ENCODE assay signal across 8 cellular contexts in genomic region chr17:29579866-29580771, GRCh38. TPM values are rescaled to one million over a fixed set of nuclear protein-coding genes. Genes with fewer than 3 reads are reported as not detected.
DNase-seq lines count a peak whose midpoint lies in the region; ATAC-seq, FAIRE-seq and TF ChIP-seq lines count a peak whose summit lies in the region.

No MANE protein-coding gene starts in this region.

- no peak for TF ChIP-seq POLR2A in H1 (IDR thresholded peaks at IDR 0.05; ENCODE audit: control extremely low read depth in 1 of 2, low read depth in 2 of 2, low read length in 2 of 2)

- CTCF ChIA-PET in activated CD8-positive, alpha-beta memory T cell treated with anti-CD3 and anti-CD28 coated beads, Interleukin-2, amount 10 ng/mL, durations not matched to agents 7 days and 5 days (lab: Charles Lee): interaction anchor here (0.8 to 24.4 kb wide), 9 partner anchors 8 to 351 kb away, joined by 3 to 458 read pairs (median 6); partner anchors contain the start of genes ABHD15, ANKRD13B, CORO6 and TP53I13
- CTCF ChIA-PET in H1 (lab: Charles Lee; ENCODE audit: partially characterized antibody): interaction anchor here (0.7 to 15.3 kb wide), 18 partner anchors 8 to 513 kb away, joined by 3 to 193 read pairs (median 5); partner anchors contain the start of genes ABHD15, ANKRD13B, CORO6 and TP53I13

- no peak for TF ChIP-seq EP300 in H1 (IDR thresholded peaks at IDR 0.05; ENCODE audit: borderline replicate concordance in 1 of 2, low read depth in 2 of 2, low read length in 2 of 2)

- no peak overlapping the region for H3K4ac ChIP-seq in H1 (replicated peaks; ENCODE audit: insufficient read length, low read depth, low read length)

- H3K4me2 ChIP-seq in H1 (ENCODE audit: insufficient read depth in 1 of 2, low read depth in 2 of 2, low read length in 2 of 2): no peak overlapping the region

- no peaks in the 10 kb centered on the region for H3K23me2 ChIP-seq in H1 (ENCODE audit: low read depth, low read length)

- H3K23ac ChIP-seq in H1 (ENCODE audit: insufficient read length): no peak overlapping the region

- no peak overlapping the region for H3K18ac ChIP-seq in H1 (ENCODE audit: extremely low read depth, low read length)

- peak; percentile 99 for FAIRE-seq in H1 (lab: Jason Lieb, UNC)

- no peaks in the 10 kb centered on the region for H3K9me3 Mint-ChIP-seq in activated CD8-positive, alpha-beta memory T cell treated with anti-CD3 and anti-CD28 coated beads, Interleukin-2, amount 10 ng/mL, durations not matched to agents 7 days and 5 days (ENCODE audit: low read depth)
- no peaks in the 10 kb centered on the region for H3K9me3 Mint-ChIP-seq in stimulated activated effector memory CD8-positive, alpha-beta T cell treated with anti-CD3 and anti-CD28 coated beads, Interleukin-12 subunit alpha, Interleukin-12 subunit beta, amount 100 ng/mL, for 72 hours

- H3K27ac Mint-ChIP-seq in activated CD8-positive, alpha-beta memory T cell treated with anti-CD3 and anti-CD28 coated beads, Interleukin-2, amount 10 ng/mL, durations not matched to agents 7 days and 5 days: peak overlapping the region; percentile 55
- H3K27ac Mint-ChIP-seq in stimulated activated effector memory CD8-positive, alpha-beta T cell treated with anti-CD3 and anti-CD28 coated beads, Interleukin-12 subunit alpha, Interleukin-12 subunit beta, amount 100 ng/mL, for 72 hours: peak overlapping the region; percentile 36

- no peak overlapping the region for H3K27ac ChIP-seq in H1 (ENCODE audit: low read depth, low read length)

- no peak overlapping the region for H3K4me3 Mint-ChIP-seq in activated CD8-positive, alpha-beta memory T cell treated with anti-CD3 and anti-CD28 coated beads, Interleukin-2, amount 10 ng/mL, durations not matched to agents 7 days and 5 days
- H3K4me3 Mint-ChIP-seq in stimulated activated effector memory CD8-positive, alpha-beta T cell treated with anti-CD3 and anti-CD28 coated beads, Interleukin-12 subunit alpha, Interleukin-12 subunit beta, amount 100 ng/mL, for 72 hours: no peak overlapping the region

- H3K27me3 ChIP-seq in H1 (replicated peaks in 1 of 4; ENCODE audit: control insufficient read depth in 3 of 4, extremely low read depth in 1 of 4, insufficient read depth in 3 of 4, low read length in 3 of 4): no peaks in the 10 kb centered on the region

- TF ChIP-seq CTCF in H1 (IDR thresholded peaks at IDR 0.05; ENCODE audit: control extremely low read depth in 1 of 3, insufficient read depth in 1 of 3, low read depth in 1 of 3, low read length in 3 of 3): peak; percentile 90 to 99 (median 98)

- H4K8ac ChIP-seq in H1 (ENCODE audit: extremely low read depth, insufficient read depth, low read length): no peak overlapping the region

- H2BK120ac ChIP-seq in H1 (replicated peaks; ENCODE audit: low read depth, low read length): no peak overlapping the region

- H3K36me3 ChIP-seq in H1 (ENCODE audit: control insufficient read depth in 2 of 4, insufficient read depth in 4 of 4, low read length in 3 of 4): peaks cover 8 to 26% (median 14%) of the 10 kb centered on the region in 4 experiments; a peak in 6 of 8 replicates

- H2BK12ac ChIP-seq in H1 (ENCODE audit: low read depth, low read length): no peak overlapping the region

- 74% methylated on average over 15 of the region's 15 CpGs; no CpG with 5 or more reads in 1 of the 2 experiments for WGBS in H1 (ENCODE audit: extremely low coverage in 1 of 2, insufficient coverage in 1 of 2, insufficient read length in 1 of 2, insufficient replicate concordance in 2 of 2, low coverage in 1 of 2, low lambda C conversion rate in 2 of 2, missing lambda C conversion rate in 1 of 2), 2 experiments

- H3K9ac ChIP-seq in H1 (replicated peaks in 1 of 4; ENCODE audit: extremely low read depth in 1 of 4, low read depth in 3 of 4, low read length in 3 of 4): no peak overlapping the region

- POLR2A ChIA-PET in H1 (lab: Charles Lee; ENCODE audit: partially characterized antibody): interaction anchor here (1.0 to 5.1 kb wide), 3 partner anchors 12 to 17 kb away, joined by 3 to 19 read pairs (median 4); partner anchors contain the start of gene ANKRD13B

- no peaks in the 10 kb centered on the region for H3K9me3 ChIP-seq in H1 (ENCODE audit: insufficient read depth in 2 of 2, low read depth in 1 of 2, low read length in 1 of 2)

- peaks cover 0 to 13% of the 10 kb centered on the region in 2 experiments for H4K20me1 ChIP-seq in H1 (replicated peaks in 1 of 2; ENCODE audit: control insufficient read depth in 1 of 2, insufficient read depth in 2 of 2, low read length in 2 of 2)

- H3K79me1 ChIP-seq in H1 (ENCODE audit: low read depth, low read length): peaks cover 3% of the 10 kb centered on the region; the same call in 1 of the 2 replicates

- no peak overlapping the region for H3K4me3 ChIP-seq in H1 (ENCODE audit: extremely low read depth in 1 of 4, insufficient read depth in 2 of 4, low read depth in 3 of 4, low read length in 4 of 4)

- DNase-seq in C1 segment of cervical spinal cord (lab: John Stamatoyannopoulos, UW) (peak in 13 of 14 donors; percentile 42 to 83 (median 76)), GM19238 (ENCODE audit: insufficient read length, low spot score) (peak; percentile 97), NK-92 (lab: John Stamatoyannopoulos, UW; ENCODE audit: unreplicated experiment) (peak; percentile 32), H1 (ENCODE audit: low read depth in 1 of 2, low spot score in 2 of 2) (peak in 1 of 2 experiments; percentile 92), middle frontal gyrus (ENCODE audit: extremely low spot score, low spot score) (peak; percentile 86)
- DNase-seq in activated CD8-positive, alpha-beta memory T cell treated with anti-CD3 and anti-CD28 coated beads, Interleukin-2, amount 10 ng/mL, durations not matched to agents 7 days and 5 days: peak; percentile 94
- peak; percentile 84 to 93 for DNase-seq in stimulated activated effector memory CD8-positive, alpha-beta T cell treated with anti-CD3 and anti-CD28 coated beads, Interleukin-12 subunit alpha, Interleukin-12 subunit beta, amount 100 ng/mL, for 72 hours (ENCODE audit: low spot score in 2 of 2)

- H3K27me3 Mint-ChIP-seq in activated CD8-positive, alpha-beta memory T cell treated with anti-CD3 and anti-CD28 coated beads, Interleukin-2, amount 10 ng/mL, durations not matched to agents 7 days and 5 days: no peaks in the 10 kb centered on the region

- peaks cover 0 to 5% of the 10 kb centered on the region in 2 experiments; a peak in 1 of 4 replicates for H3K79me2 ChIP-seq in H1 (ENCODE audit: control insufficient read depth in 1 of 2, insufficient read depth in 2 of 2, low read length in 2 of 2)

- H2BK15ac ChIP-seq in H1 (ENCODE audit: low read length): no peak overlapping the region

- no peak overlapping the region for H2BK20ac ChIP-seq in H1 (ENCODE audit: low read length)

- H3K36me3 Mint-ChIP-seq in activated CD8-positive, alpha-beta memory T cell treated with anti-CD3 and anti-CD28 coated beads, Interleukin-2, amount 10 ng/mL, durations not matched to agents 7 days and 5 days: peaks cover 16% of the 10 kb centered on the region
- H3K36me3 Mint-ChIP-seq in stimulated activated effector memory CD8-positive, alpha-beta T cell treated with anti-CD3 and anti-CD28 coated beads, Interleukin-12 subunit alpha, Interleukin-12 subunit beta, amount 100 ng/mL, for 72 hours: peaks cover 62% of the 10 kb centered on the region

- H2AK5ac ChIP-seq in H1 (ENCODE audit: low read depth, low read length): no peak overlapping the region

- H4K5ac ChIP-seq in H1 (ENCODE audit: insufficient read length, low read depth, low read length): no peak overlapping the region

- H3K4me1 Mint-ChIP-seq in activated CD8-positive, alpha-beta memory T cell treated with anti-CD3 and anti-CD28 coated beads, Interleukin-2, amount 10 ng/mL, durations not matched to agents 7 days and 5 days: peaks cover 25% of the 10 kb centered on the region
- H3K4me1 Mint-ChIP-seq in stimulated activated effector memory CD8-positive, alpha-beta T cell treated with anti-CD3 and anti-CD28 coated beads, Interleukin-12 subunit alpha, Interleukin-12 subunit beta, amount 100 ng/mL, for 72 hours: peaks cover 35% of the 10 kb centered on the region

- H2AFZ ChIP-seq in H1 (ENCODE audit: low read length): no peak overlapping the region

- peak; percentile 94 to 95 for TF ChIP-seq RAD21 in H1 (IDR thresholded peaks at IDR 0.05 in 1 of 2, conservative IDR thresholded peaks at IDR 0.05 in 1 of 2; ENCODE audit: low read depth in 2 of 2, low read length in 2 of 2)

- H3K4me1 ChIP-seq in H1 (replicated peaks in 1 of 4; ENCODE audit: control insufficient read depth in 3 of 4, insufficient read depth in 4 of 4, low read length in 3 of 4): peaks cover 2 to 11% (median 5%) of the 10 kb centered on the region in 4 experiments; a peak in 6 of 7 replicates

- no peak overlapping the region for H3K14ac ChIP-seq in H1 (ENCODE audit: insufficient read length)

- no peak overlapping the region for H3K56ac ChIP-seq in H1 (replicated peaks; ENCODE audit: insufficient read length, low read depth, low read length)

- ATAC-seq in HG03565 (IDR thresholded peaks at IDR 0.05; ENCODE audit: unreplicated experiment): peak; percentile 82
- ATAC-seq in activated CD8-positive, alpha-beta memory T cell treated with anti-CD3 and anti-CD28 coated beads, Interleukin-2, amount 10 ng/mL, durations not matched to agents 7 days and 5 days: peak; percentile 97
- ATAC-seq in stimulated activated effector memory CD8-positive, alpha-beta T cell treated with anti-CD3 and anti-CD28 coated beads, Interleukin-12 subunit alpha, Interleukin-12 subunit beta, amount 100 ng/mL, for 72 hours: peak; percentile 95

- no peak overlapping the region for H2BK5ac ChIP-seq in H1 (ENCODE audit: low read depth, low read length)

- no peak overlapping the region for H4K91ac ChIP-seq in H1 (replicated peaks; ENCODE audit: insufficient read length, low read length)

RNA-seq across cellular contexts. Expression of gene GIT1, which starts 9.3 kb away (rescaled TPM):
- 10 to 100 TPM; 69.5 to 79.5 TPM for total RNA-seq in activated CD8-positive, alpha-beta memory T cell treated with anti-CD3 and anti-CD28 coated beads, Interleukin-2, amount 10 ng/mL, durations not matched to agents 7 days and 5 days
- 60.6 and 62.4 TPM in 2 replicates for total RNA-seq in H1 (2021; fragmentation: NEBNext Ultra II Directional; extraction: Animal tissue kit (Norgen Biotek cat#: 25700))
- polyA plus RNA-seq in H1 (2011; rRNA removed): 63.0 and 80.7 TPM in 2 replicates
- 43.3 TPM for polyA plus RNA-seq in H1 (2011; cell fraction: cytosol; rRNA removed)
- polyA plus RNA-seq in H1 (2011; cell fraction: nucleus; rRNA removed): 93.3 TPM
- polyA plus RNA-seq in H1 (2012, experiment 1 of 2): 36.7 to 55.7 TPM (median 48.9 TPM) in 4 replicates
- 54.3 TPM for polyA plus RNA-seq in H1 (2012, experiment 2 of 2)
- 45.0 TPM for polyA plus RNA-seq in H1 (2013, experiment 1 of 2)
- 45.5 TPM for polyA plus RNA-seq in H1 (2013, experiment 2 of 2)
- polyA minus RNA-seq in H1 (2011; rRNA and poly(A)+ RNA removed): 45.9 and 62.5 TPM in 2 replicates
- polyA minus RNA-seq in H1 (2011; cell fraction: cytosol; rRNA and poly(A)+ RNA removed): 42.9 TPM
- 55.6 TPM for polyA minus RNA-seq in H1 (2011; cell fraction: nucleus; rRNA and poly(A)+ RNA removed)

RNA-seq across cellular contexts. Expression of gene TP53I13, which starts 11.6 kb away (rescaled TPM):
- total RNA-seq in activated CD8-positive, alpha-beta memory T cell treated with anti-CD3 and anti-CD28 coated beads, Interleukin-2, amount 10 ng/mL, durations not matched to agents 7 days and 5 days: 100 to 1,000 TPM in 1 of 2 experiments, 10 to 100 TPM in 1; 97.0 to 131 TPM
- 21.1 and 22.4 TPM in 2 replicates for total RNA-seq in H1 (2021; fragmentation: NEBNext Ultra II Directional; extraction: Animal tissue kit (Norgen Biotek cat#: 25700))
- polyA plus RNA-seq in H1 (2011; rRNA removed): 35.7 and 42.6 TPM in 2 replicates
- polyA plus RNA-seq in H1 (2011; cell fraction: cytosol; rRNA removed): 33.3 TPM
- 97.5 TPM for polyA plus RNA-seq in H1 (2011; cell fraction: nucleus; rRNA removed)
- 13.5 to 25.6 TPM (median 22.3 TPM) in 4 replicates for polyA plus RNA-seq in H1 (2012, experiment 1 of 2)
- polyA plus RNA-seq in H1 (2012, experiment 2 of 2): 20.0 TPM
- polyA plus RNA-seq in H1 (2013, experiment 1 of 2): 26.9 TPM
- 24.1 TPM for polyA plus RNA-seq in H1 (2013, experiment 2 of 2)
- polyA minus RNA-seq in H1 (2011; rRNA and poly(A)+ RNA removed): 6.4 and 7.7 TPM in 2 replicates
- 15.0 TPM for polyA minus RNA-seq in H1 (2011; cell fraction: cytosol; rRNA and poly(A)+ RNA removed)
- 31.3 TPM for polyA minus RNA-seq in H1 (2011; cell fraction: nucleus; rRNA and poly(A)+ RNA removed)

RNA-seq across cellular contexts. Expression of gene ANKRD13B, which starts 12.8 kb away (rescaled TPM):
- 10 to 100 TPM; 15.6 to 20.1 TPM for total RNA-seq in activated CD8-positive, alpha-beta memory T cell treated with anti-CD3 and anti-CD28 coated beads, Interleukin-2, amount 10 ng/mL, durations not matched to agents 7 days and 5 days
- 41.0 and 48.5 TPM in 2 replicates for total RNA-seq in H1 (2021; fragmentation: NEBNext Ultra II Directional; extraction: Animal tissue kit (Norgen Biotek cat#: 25700))
- 16.4 and 30.3 TPM in 2 replicates for polyA plus RNA-seq in H1 (2011; rRNA removed)
- 17.6 TPM for polyA plus RNA-seq in H1 (2011; cell fraction: cytosol; rRNA removed)
- polyA plus RNA-seq in H1 (2011; cell fraction: nucleus; rRNA removed): 167 TPM
- 25.6 to 40.3 TPM (median 33.5 TPM) in 4 replicates for polyA plus RNA-seq in H1 (2012, experiment 1 of 2)
- 22.3 TPM for polyA plus RNA-seq in H1 (2012, experiment 2 of 2)
- polyA plus RNA-seq in H1 (2013, experiment 1 of 2): 21.9 TPM
- 20.2 TPM for polyA plus RNA-seq in H1 (2013, experiment 2 of 2)
- polyA minus RNA-seq in H1 (2011; rRNA and poly(A)+ RNA removed): 7.7 and 13.1 TPM in 2 replicates
- 22.4 TPM for polyA minus RNA-seq in H1 (2011; cell fraction: cytosol; rRNA and poly(A)+ RNA removed)
- 33.4 TPM for polyA minus RNA-seq in H1 (2011; cell fraction: nucleus; rRNA and poly(A)+ RNA removed)

RNA-seq across cellular contexts. Expression of gene ABHD15, which starts 13.3 kb away (rescaled TPM):
- total RNA-seq in activated CD8-positive, alpha-beta memory T cell treated with anti-CD3 and anti-CD28 coated beads, Interleukin-2, amount 10 ng/mL, durations not matched to agents 7 days and 5 days: 10 to 100 TPM; 20.0 to 20.3 TPM
- 1.6 and 1.7 TPM in 2 replicates for total RNA-seq in H1 (2021; fragmentation: NEBNext Ultra II Directional; extraction: Animal tissue kit (Norgen Biotek cat#: 25700))
- 0.88 and 1.2 TPM in 2 replicates for polyA plus RNA-seq in H1 (2011; rRNA removed)
- polyA plus RNA-seq in H1 (2011; cell fraction: cytosol; rRNA removed): 1.2 TPM
- 1.6 TPM for polyA plus RNA-seq in H1 (2011; cell fraction: nucleus; rRNA removed)
- 1.3 to 1.6 TPM (median 1.5 TPM) in 4 replicates for polyA plus RNA-seq in H1 (2012, experiment 1 of 2)
- polyA plus RNA-seq in H1 (2012, experiment 2 of 2): 1.9 TPM
- polyA plus RNA-seq in H1 (2013, experiment 1 of 2): 1.3 TPM
- polyA plus RNA-seq in H1 (2013, experiment 2 of 2): 1.3 TPM
- 1.8 and 2.1 TPM in 2 replicates for polyA minus RNA-seq in H1 (2011; rRNA and poly(A)+ RNA removed)
- 1.4 TPM for polyA minus RNA-seq in H1 (2011; cell fraction: cytosol; rRNA and poly(A)+ RNA removed)
- polyA minus RNA-seq in H1 (2011; cell fraction: nucleus; rRNA and poly(A)+ RNA removed): 3.0 TPM

RNA-seq across cellular contexts. Expression of gene CORO6, which starts 42.6 kb away (rescaled TPM):
- total RNA-seq in activated CD8-positive, alpha-beta memory T cell treated with anti-CD3 and anti-CD28 coated beads, Interleukin-2, amount 10 ng/mL, durations not matched to agents 7 days and 5 days: 1 to 10 TPM; 2.7 to 7.0 TPM
- 2.1 and 2.5 TPM in 2 replicates for total RNA-seq in H1 (2021; fragmentation: NEBNext Ultra II Directional; extraction: Animal tissue kit (Norgen Biotek cat#: 25700))
- 8.6 and 13.3 TPM in 2 replicates for polyA plus RNA-seq in H1 (2011; rRNA removed)
- 10.9 TPM for polyA plus RNA-seq in H1 (2011; cell fraction: cytosol; rRNA removed)
- 106 TPM for polyA plus RNA-seq in H1 (2011; cell fraction: nucleus; rRNA removed)
- 3.1 to 6.2 TPM (median 5.5 TPM) in 4 replicates for polyA plus RNA-seq in H1 (2012, experiment 1 of 2)
- polyA plus RNA-seq in H1 (2012, experiment 2 of 2): 3.1 TPM
- polyA plus RNA-seq in H1 (2013, experiment 1 of 2): 3.6 TPM
- 3.3 TPM for polyA plus RNA-seq in H1 (2013, experiment 2 of 2)
- polyA minus RNA-seq in H1 (2011; rRNA and poly(A)+ RNA removed): 7.3 and 10.4 TPM in 2 replicates
- 3.2 TPM for polyA minus RNA-seq in H1 (2011; cell fraction: cytosol; rRNA and poly(A)+ RNA removed)
- polyA minus RNA-seq in H1 (2011; cell fraction: nucleus; rRNA and poly(A)+ RNA removed): 10.5 TPM
